ENCODE assay signal across 28 cellular contexts in the genomic region with DNA sequence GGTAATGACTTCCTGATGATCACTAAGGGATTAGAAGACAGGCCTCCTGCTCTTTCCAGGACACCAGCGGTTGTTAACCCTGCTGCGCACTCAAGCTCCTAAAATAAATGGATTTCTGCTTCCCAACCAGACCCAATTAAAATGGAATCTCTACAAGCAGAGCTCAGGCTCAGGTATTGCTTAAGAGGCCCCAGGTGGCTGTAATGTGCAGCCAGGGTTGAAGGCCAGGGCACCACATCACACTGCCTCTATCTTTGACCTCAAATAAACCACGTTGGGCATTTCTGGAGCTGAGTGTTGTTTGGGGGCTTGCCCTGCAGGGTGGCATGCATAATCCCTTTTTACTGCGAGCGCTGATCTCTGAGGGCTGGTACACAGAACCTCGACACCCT.
"Had no signal": no experiment of that assay in that cellular context is flagged by ENCODE, and none has a peak within 500 bp of the region (broad histone marks: within the 10 kb centered on the region; RNA-seq: fewer than 3 reads in every experiment).

No MANE protein-coding gene starts in this region.

- ATAC-seq: activated CD4-positive, alpha-beta T cell treated with anti-CD3 and anti-CD28 coated beads for 36 hours; activated CD8-positive, alpha-beta memory T cell treated with anti-CD3 and anti-CD28 coated beads, Interleukin-2, amount 10 ng/mL, durations not matched to agents 7 days and 5 days; activated CD8-positive, alpha-beta T cell treated with anti-CD3 and anti-CD28 coated beads, Interleukin-2, amount 10 ng/mL, durations not matched to agents 7 days and 5 days; activated naive CD4-positive, alpha-beta T cell treated with anti-CD3 and anti-CD28 coated beads, Interleukin-2, amount 50 U/mL, for 72 hours; body of pancreas; left lung had no signal

- H3K4me1 Mint-ChIP-seq: activated B cell treated with CpG ODN at 0.5 μM for 24 hours; activated CD4-positive, alpha-beta T cell treated with anti-CD3 and anti-CD28 coated beads for 36 hours; activated CD8-positive, alpha-beta memory T cell treated with anti-CD3 and anti-CD28 coated beads, Interleukin-2, amount 10 ng/mL, durations not matched to agents 7 days and 5 days; nephron progenitor cell had no signal

- H3K4me1 ChIP-seq: body of pancreas, left lung, spleen, transverse colon had no signal

- H3K9me3 Mint-ChIP-seq: activated B cell treated with CpG ODN at 0.5 μM for 24 hours; activated naive CD4-positive, alpha-beta T cell treated with anti-CD3 and anti-CD28 coated beads, Interleukin-2, amount 50 U/mL, for 72 hours; activated T-helper 2 cell treated with anti-CD3 and anti-CD28 coated beads, Interferon-gamma antibody, Interleukin-2, Interleukin-4, amounts not matched to agents 10 μg/mL and 5 μg/mL and 100 μg/mL, durations not matched to agents 14 hours and 24 hours and 36 hours; nephron progenitor cell had no signal

- H3K27ac Mint-ChIP-seq: activated B cell treated with CpG ODN at 0.5 μM for 24 hours; activated CD4-positive, alpha-beta T cell treated with anti-CD3 and anti-CD28 coated beads for 36 hours; activated CD8-positive, alpha-beta memory T cell treated with anti-CD3 and anti-CD28 coated beads, Interleukin-2, amount 10 ng/mL, durations not matched to agents 7 days and 5 days; activated CD8-positive, alpha-beta T cell treated with anti-CD3 and anti-CD28 coated beads, Interleukin-2, amount 10 ng/mL, durations not matched to agents 7 days and 5 days; activated naive CD4-positive, alpha-beta T cell treated with anti-CD3 and anti-CD28 coated beads, Interleukin-2, amount 50 U/mL, for 72 hours; activated T-helper 2 cell treated with anti-CD3 and anti-CD28 coated beads, Interferon-gamma antibody, Interleukin-2, Interleukin-4, amounts not matched to agents 10 μg/mL and 5 μg/mL and 100 μg/mL, durations not matched to agents 14 hours and 24 hours and 36 hours; nephron progenitor cell; progenitor cell of endocrine pancreas had no signal

- H3K27ac ChIP-seq: adrenal gland, body of pancreas, left lung, neutrophil, spleen, testis, transverse colon had no signal

- H3K27me3 ChIP-seq: adrenal gland, body of pancreas, gastrocnemius medialis, left lung, testis, transverse colon had no signal

- H3K9me3 ChIP-seq: adrenal gland, body of pancreas, gastrocnemius medialis, left lung, neutrophil, spleen, testis, transverse colon had no signal

- DNase-seq: activated B cell treated with CpG ODN at 0.5 μM for 24 hours; activated CD4-positive, alpha-beta T cell treated with anti-CD3 and anti-CD28 coated beads for 36 hours; activated CD8-positive, alpha-beta memory T cell treated with anti-CD3 and anti-CD28 coated beads, Interleukin-2, amount 10 ng/mL, durations not matched to agents 7 days and 5 days; activated CD8-positive, alpha-beta T cell treated with anti-CD3 and anti-CD28 coated beads, Interleukin-2, amount 10 ng/mL, durations not matched to agents 7 days and 5 days; activated T-cell treated with anti-CD3 and anti-CD28 coated beads, Interleukin-2, amount 50 U/mL, for 48 hours; adrenal gland; aorta; body of pancreas; dorsolateral prefrontal cortex; effector memory CD4-positive, alpha-beta T cell; gastrocnemius medialis; glutamatergic neuron; hippocampal formation; kidney; left lung; mammary epithelial cell; nephron progenitor cell; retina; spleen; stimulated activated naive CD4-positive, alpha-beta T cell treated with Interleukin-2 at 50 U/mL for 16 hours; T-helper 2 cell; testis; transverse colon had no signal

- H3K4me3 Mint-ChIP-seq: activated B cell treated with CpG ODN at 0.5 μM for 24 hours; activated CD4-positive, alpha-beta T cell treated with anti-CD3 and anti-CD28 coated beads for 36 hours; activated CD8-positive, alpha-beta memory T cell treated with anti-CD3 and anti-CD28 coated beads, Interleukin-2, amount 10 ng/mL, durations not matched to agents 7 days and 5 days; activated CD8-positive, alpha-beta T cell treated with anti-CD3 and anti-CD28 coated beads, Interleukin-2, amount 10 ng/mL, durations not matched to agents 7 days and 5 days; nephron progenitor cell had no signal

- FAIRE-seq: kidney had no signal

- H3K4me3 ChIP-seq: adrenal gland, body of pancreas, coronary artery, dorsolateral prefrontal cortex, gastrocnemius medialis, left lung, spleen, testis, transverse colon had no signal

- H3K36me3 Mint-ChIP-seq: activated CD8-positive, alpha-beta memory T cell treated with anti-CD3 and anti-CD28 coated beads, Interleukin-2, amount 10 ng/mL, durations not matched to agents 7 days and 5 days; activated naive CD4-positive, alpha-beta T cell treated with anti-CD3 and anti-CD28 coated beads, Interleukin-2, amount 50 U/mL, for 72 hours had no signal

- H3K36me3 ChIP-seq: adrenal gland, gastrocnemius medialis, left lung, neutrophil, spleen, transverse colon had no signal
